In genomic region chr1:224182057-224182865, GRCh38 we compare ENCODE assay signal across 8 cellular contexts. TPM values are rescaled to one million over a fixed set of nuclear protein-coding genes. Genes with fewer than 3 reads are reported as not detected.
DNase-seq lines count a peak whose midpoint lies in the region; ATAC-seq and TF ChIP-seq lines count a peak whose summit lies in the region.

No MANE protein-coding gene starts in this region.

- DNase-seq in heart left ventricle (no peak), Right ventricle myocardium inferior (ENCODE audit: missing footprints) (no peak), NT2/D1 (ENCODE audit: low read depth, low spot score) (no peak), NK-92 (lab: John Stamatoyannopoulos, UW; ENCODE audit: unreplicated experiment) (no peak)
- DNase-seq in activated naive CD4-positive, alpha-beta T cell treated with Interleukin-2 at 50 U/mL for 16 hours: peak; percentile 56
- peak; percentile 34 for DNase-seq in stimulated activated CD4-positive, alpha-beta T cell treated with anti-CD3 and anti-CD28 coated beads, Interleukin-12 subunit alpha, Interleukin-12 subunit beta, amount 100 ng/mL, for 4 hours

- peak overlapping the region; percentile 69 to 98 (median 96) for H3K27ac ChIP-seq in heart left ventricle

- H3K27me3 ChIP-seq in heart left ventricle (no peaks in the 10 kb centered on the region), NT2/D1 (ENCODE audit: insufficient read depth, insufficient read length) (no peaks in the 10 kb centered on the region), iPS-15b (ENCODE audit: control insufficient read depth, insufficient read depth, low read length) (no peaks in the 10 kb centered on the region)

- H3K4me1 ChIP-seq in heart left ventricle (peaks cover 0 to 36% (median 18%) of the 10 kb centered on the region in 12 donors), NT2/D1 (ENCODE audit: insufficient read depth, insufficient read length) (peaks cover 9% of the 10 kb centered on the region), iPS-15b (ENCODE audit: control insufficient read depth, insufficient read depth, low read length) (peaks cover 3% of the 10 kb centered on the region)

- no peak for ATAC-seq in heart left ventricle
- no peak for ATAC-seq in Right ventricle myocardium inferior
- ATAC-seq in HG03039 (IDR thresholded peaks at IDR 0.05; ENCODE audit: unreplicated experiment): peak; percentile 27

- TF ChIP-seq CTCF in heart left ventricle (IDR thresholded peaks at IDR 0.05): no peak

- no peaks in the 10 kb centered on the region for H3K9me3 ChIP-seq in heart left ventricle
- H3K9me3 ChIP-seq in NT2/D1 (ENCODE audit: insufficient read depth, low read length): peaks cover under 1% of the 10 kb centered on the region; the same call in 1 of the 2 replicates
- no peaks in the 10 kb centered on the region for H3K9me3 ChIP-seq in iPS-15b (ENCODE audit: control insufficient read depth, insufficient read depth, low read length)

- intact Hi-C loops in heart left ventricle (cut with DNase I) (loop anchor here in 4 of 10 donors (2.0 to 10.0 kb wide), 4 partner anchors 67 to 153 kb away; partner anchors contain the start of genes NVL (in 2 of the 4) and FBXO28 (in 1 of the 4)), Right ventricle myocardium inferior (cut with DNase I) (loop anchor here (5.0 kb wide), 1 partner anchor 150 kb away; the partner anchor contains the start of gene NVL)

- WGBS in heart left ventricle, 4 donors: 74 to 85% (median 80%) methylated on average over 22 of the region's 22 CpGs

- H3K9ac ChIP-seq in NT2/D1 (ENCODE audit: insufficient read length, low read depth): peak overlapping the region; percentile 99
- no peak overlapping the region for H3K9ac ChIP-seq in iPS-15b (ENCODE audit: low read depth, low read length)

- no peak for TF ChIP-seq POLR2A in heart left ventricle (IDR thresholded peaks at IDR 0.05)

- H3K4me3 ChIP-seq in heart left ventricle: peak overlapping the region; percentile 72 to 100 (median 87)
- H3K4me3 ChIP-seq in NT2/D1 (ENCODE audit: insufficient read length, low read depth): peak overlapping the region; percentile 97
- H3K4me3 ChIP-seq in iPS-15b (ENCODE audit: low read depth, low read length): peak overlapping the region; percentile 61

- H3K36me3 ChIP-seq in heart left ventricle (peaks cover 0 to 10% (median 0%) of the 10 kb centered on the region in 9 donors), NT2/D1 (ENCODE audit: insufficient read depth, insufficient read length, low read length) (peaks cover 24% of the 10 kb centered on the region), iPS-15b (ENCODE audit: control insufficient read depth, insufficient read depth, low read length) (peaks cover 7% of the 10 kb centered on the region)

RNA-seq across cellular contexts. Expression of gene DEGS1, which starts 0.8 kb away (rescaled TPM):
- total RNA-seq in heart left ventricle: 10 to 100 TPM; 35.8 to 75.2 (median 46.3) TPM
- 10 to 100 TPM; 40.9 to 54.5 TPM for polyA plus RNA-seq in heart left ventricle
- total RNA-seq in Right ventricle myocardium inferior: 63.8 TPM

Comparison
In these comparisons a context has a peak if more than half of its experiments do, and no peak if none do; other contexts are left out.
1. DNase-seq: peak in activated naive CD4-positive, alpha-beta T cell treated with Interleukin-2 at 50 U/mL for 16 hours (single experiment) and stimulated activated CD4-positive, alpha-beta T cell treated with anti-CD3 and anti-CD28 coated beads, Interleukin-12 subunit alpha, Interleukin-12 subunit beta, amount 100 ng/mL, for 4 hours (single experiment); none in heart left ventricle (0 of 5), Right ventricle myocardium inferior (single experiment), NT2/D1 (single experiment) and NK-92 (single experiment).
2. Peak in every context shown above with its lines, with median percentiles within 50 percentile points of each other: H3K4me3 ChIP-seq.